Comparison of ENCODE assay signal across 8 cellular contexts in the genomic region with DNA sequence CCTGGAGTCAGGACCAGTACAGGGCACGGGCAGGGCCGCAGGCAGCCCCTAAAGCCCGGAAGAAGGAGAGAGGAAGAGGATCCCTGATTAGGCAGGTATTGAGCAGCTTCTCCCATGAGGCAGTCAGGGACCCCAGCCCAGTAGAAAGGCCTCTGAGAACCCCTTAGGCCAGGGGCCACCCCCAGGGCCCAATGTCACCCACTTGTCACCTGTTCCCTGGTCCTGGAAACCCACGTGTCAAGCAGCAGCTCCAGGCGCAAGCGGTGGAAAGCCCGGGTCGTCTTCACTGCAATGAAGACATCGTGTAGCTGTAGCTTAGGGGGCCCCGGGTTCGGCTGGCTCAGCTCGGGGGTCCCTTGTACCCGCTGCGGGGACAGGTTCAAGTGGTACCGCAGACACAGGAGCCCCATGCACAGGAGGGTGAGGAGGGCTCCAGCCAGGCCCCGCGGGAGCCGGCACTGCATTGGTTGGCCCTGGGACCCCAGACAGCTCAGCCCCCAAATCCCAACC. TPM values are rescaled to one million over a fixed set of nuclear protein-coding genes. Genes with fewer than 3 reads are reported as not detected.
DNase-seq lines count a peak whose midpoint lies in the region; ATAC-seq and TF ChIP-seq lines count a peak whose summit lies in the region.

No MANE protein-coding gene starts in this region.

- no peak for TF ChIP-seq CTCF in type B pancreatic cell (conservative IDR thresholded peaks at IDR 0.05)

- peak; percentile 8 for DNase-seq in activated T-helper 9 cell treated with anti-CD3 and anti-CD28 coated beads, Interleukin-2, amount 50 U/mL, for 16 hours (ENCODE audit: low read depth)
- peak in 4 of 10 donors; percentile 21 to 37 (median 28) for DNase-seq in naive thymus-derived CD8-positive, alpha-beta T cell
- DNase-seq in cerebellar nuclear complex (lab: John Stamatoyannopoulos, UW), result no peak
- DNase-seq in hippocampal formation (lab: John Stamatoyannopoulos, UW), result no peak
- DNase-seq in type B pancreatic cell (ENCODE audit: extremely low spot score, unreplicated experiment), result no peak

- H3K27ac Mint-ChIP-seq in naive thymus-derived CD8-positive, alpha-beta T cell, result peak overlapping the region; percentile 93 to 100 (median 98)
- H3K27ac Mint-ChIP-seq in type B pancreatic cell, result no peak overlapping the region

- ATAC-seq in GM18511 (IDR thresholded peaks at IDR 0.05; ENCODE audit: unreplicated experiment) (peak; percentile 24), HG03439 (IDR thresholded peaks at IDR 0.05; ENCODE audit: unreplicated experiment) (peak; percentile 18), GM19351 (IDR thresholded peaks at IDR 0.05; ENCODE audit: unreplicated experiment) (no peak)
- ATAC-seq in naive thymus-derived CD8-positive, alpha-beta T cell, result peak; percentile 4 to 8

- H3K4me1 Mint-ChIP-seq in naive thymus-derived CD8-positive, alpha-beta T cell, result peaks cover 60 to 91% (median 72%) of the 10 kb centered on the region in 4 donors
- peaks cover 41% of the 10 kb centered on the region for H3K4me1 Mint-ChIP-seq in type B pancreatic cell (ENCODE audit: unreplicated experiment)

- peak overlapping the region; percentile 93 to 98 (median 96) for H3K4me3 Mint-ChIP-seq in naive thymus-derived CD8-positive, alpha-beta T cell
- no peak overlapping the region for H3K4me3 Mint-ChIP-seq in type B pancreatic cell

- H3K36me3 Mint-ChIP-seq in naive thymus-derived CD8-positive, alpha-beta T cell, result peaks cover 0 to 20% (median 1%) of the 10 kb centered on the region in 3 donors
- peaks cover 6% of the 10 kb centered on the region for H3K36me3 Mint-ChIP-seq in type B pancreatic cell

- H3K9me3 Mint-ChIP-seq in naive thymus-derived CD8-positive, alpha-beta T cell, result no peaks in the 10 kb centered on the region
- H3K9me3 Mint-ChIP-seq in type B pancreatic cell, result no peaks in the 10 kb centered on the region

- H3K27me3 Mint-ChIP-seq in naive thymus-derived CD8-positive, alpha-beta T cell, result peaks cover 0 to 2% (median 0%) of the 10 kb centered on the region in 5 donors
- H3K27me3 Mint-ChIP-seq in type B pancreatic cell, result peaks cover 29% of the 10 kb centered on the region

- POLR2A ChIA-PET in naive thymus-derived CD8-positive, alpha-beta T cell (lab: Charles Lee), result interaction anchor here (0.7 to 5.1 kb wide), 21 partner anchors 9 to 710 kb away, joined by 3 to 82 read pairs (median 6); a partner anchor contains a TSS

RNA-seq across cellular contexts. Expression of a gene that starts 0.4 kb away (rescaled TPM):
- 100 to 1,000 TPM; 233 to 235 TPM for total RNA-seq in naive thymus-derived CD8-positive, alpha-beta T cell
- 100 to 1,000 TPM; 290 to 401 (median 329) TPM for polyA plus RNA-seq in naive thymus-derived CD8-positive, alpha-beta T cell
- 0.76 and 0.82 TPM in 2 replicates for total RNA-seq in type B pancreatic cell (ENCODE audit: low replicate concordance)

RNA-seq across cellular contexts. Expression of a gene that starts 33.4 kb away (rescaled TPM):
- 1 to 10 TPM; 1.2 to 1.4 TPM for total RNA-seq in naive thymus-derived CD8-positive, alpha-beta T cell
- under 1 TPM in 1 of 3 donors, not detected in 2; 0.22 TPM for polyA plus RNA-seq in naive thymus-derived CD8-positive, alpha-beta T cell
- 9.9 and 14.8 TPM in 2 replicates for total RNA-seq in type B pancreatic cell (ENCODE audit: low replicate concordance)

RNA-seq across cellular contexts. Expression of a gene that starts 58.5 kb away (rescaled TPM):
- under 1 TPM; 0.55 to 0.88 TPM for total RNA-seq in naive thymus-derived CD8-positive, alpha-beta T cell
- polyA plus RNA-seq in naive thymus-derived CD8-positive, alpha-beta T cell, result not detected
- 0.53 and 1.3 TPM in 2 replicates for total RNA-seq in type B pancreatic cell (ENCODE audit: low replicate concordance)

Comparison
In these comparisons a context has a peak if more than half of its experiments do, and no peak if none do; other contexts are left out.
1. RNA of a gene that starts 0.4 kb away (total RNA-seq): 233 to 235 TPM in naive thymus-derived CD8-positive, alpha-beta T cell; 0.76 to 0.82 TPM in type B pancreatic cell; every median in the first group is over 100 times any median in the second.